ENCODE assay signal across 37 cellular contexts in the genomic region with DNA sequence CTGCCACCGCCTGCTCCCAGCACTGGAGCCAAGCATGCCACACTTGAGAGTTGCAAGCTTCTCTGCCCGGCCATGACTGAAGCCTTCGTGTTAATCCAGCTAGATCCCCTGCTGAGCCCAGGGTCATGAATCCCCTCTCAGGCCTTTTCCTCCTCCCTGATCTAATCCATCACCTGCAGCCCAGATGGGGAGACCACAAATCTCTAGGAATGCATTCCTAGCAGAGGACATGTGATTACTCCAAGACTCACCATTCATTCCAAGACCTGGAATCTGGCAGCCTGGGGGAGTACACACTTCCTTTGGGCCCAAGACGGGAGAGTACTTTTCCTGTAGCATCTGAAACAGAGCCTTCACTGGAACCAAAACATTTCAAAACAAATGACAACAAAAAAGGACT.
DNase-seq lines count a peak whose midpoint lies in the region; ATAC-seq, FAIRE-seq and TF ChIP-seq lines count a peak whose summit lies in the region.
"Had no signal": no experiment of that assay in that cellular context is flagged by ENCODE, and none has a peak within 500 bp of the region (broad histone marks: within the 10 kb centered on the region; RNA-seq: fewer than 3 reads in every experiment).

No MANE protein-coding gene starts in this region.

- no peak for TF ChIP-seq EP300 in SK-N-SH (IDR thresholded peaks at IDR 0.05; ENCODE audit: borderline replicate concordance in 1 of 2, low read depth in 1 of 2, low read length in 1 of 2)

- H3K4me3 ChIP-seq in SK-N-SH (ENCODE audit: low read depth in 2 of 2, low read length in 1 of 2): no peak overlapping the region
- no peak overlapping the region for H3K4me3 ChIP-seq in astrocyte (ENCODE audit: insufficient read depth, low read depth, low read length)
- H3K4me3 ChIP-seq in right lobe of liver: no peak overlapping the region
- H3K4me3 ChIP-seq in PC-9: no peak overlapping the region
- H3K4me3 ChIP-seq: cardiac muscle cell, coronary artery, K562, testis had no signal

- H3K9me3 ChIP-seq in SK-N-SH (no peaks in the 10 kb centered on the region), astrocyte (ENCODE audit: insufficient read depth, low read depth, low read length) (no peaks in the 10 kb centered on the region), right lobe of liver (no peaks in the 10 kb centered on the region), PC-9 (ENCODE audit: insufficient read depth, low read depth) (0 out of 2 replicates have a peak, but pooled peaks cover 4% of the 10 kb centered on the region)
- H3K9me3 ChIP-seq: testis had no signal

- no peaks in the 10 kb centered on the region for H3K27me3 Mint-ChIP-seq in astrocyte (ENCODE audit: low read depth, unreplicated experiment)
- H3K27me3 Mint-ChIP-seq: CD4-positive, alpha-beta T cell; naive B cell had no signal

- H3K27me3 ChIP-seq in SK-N-SH (ENCODE audit: insufficient read depth) (no peaks in the 10 kb centered on the region), astrocyte (ENCODE audit: insufficient read depth, low read length) (no peaks in the 10 kb centered on the region), right lobe of liver (no peaks in the 10 kb centered on the region), PC-9 (ENCODE audit: insufficient read depth, low read depth) (no peaks in the 10 kb centered on the region)
- H3K27me3 ChIP-seq: cardiac muscle cell, testis had no signal

- H4K20me1 ChIP-seq in SK-N-SH (ENCODE audit: insufficient read depth) (no peaks in the 10 kb centered on the region), astrocyte (ENCODE audit: insufficient read depth, low read length) (no peaks in the 10 kb centered on the region), PC-9 (ENCODE audit: insufficient read depth) (no peaks in the 10 kb centered on the region)

- H3F3A ChIP-seq in SK-N-SH (replicated peaks; ENCODE audit: insufficient read depth) (no peaks in the 10 kb centered on the region), PC-9 (ENCODE audit: insufficient read depth, low read depth) (no peaks in the 10 kb centered on the region)

- TF ChIP-seq RAD21 in SK-N-SH (IDR thresholded peaks at IDR 0.05; ENCODE audit: low read length): no peak

- no peak for DNase-seq in SK-N-SH
- peak; percentile 59 for DNase-seq in astrocyte (ENCODE audit: low read depth)
- peak; percentile 65 for DNase-seq in islet precursor cell
- peak; percentile 10 for DNase-seq in urothelium cell line (ENCODE audit: low spot score)
- no peak for DNase-seq in right lobe of liver
- no peak for DNase-seq in hippocampal formation (lab: John Stamatoyannopoulos, UW)
- DNase-seq in PC-9: no peak
- DNase-seq: 8988T; activated CD4-positive, alpha-beta T cell treated with anti-CD3 and anti-CD28 coated beads for 4 hours; AML-193; amygdala; CD4-positive, alpha-beta T cell; DMS79 treated with DMSO at 0.1 percent for 48 hours; effector memory CD4-positive, alpha-beta T cell; GOT3; head of caudate nucleus; HFFc6; kidney; left ventricle myocardium superior; midbrain; naive B cell; NCI-H1092 treated with DMSO at 0.1 percent for 48 hours; NCI-H187 treated with DMSO at 0.1 percent for 48 hours; NCI-H524 treated with DMSO at 0.1 percent for 48 hours; occipital lobe; PC-3; small intestine; stimulated activated naive CD4-positive, alpha-beta T cell; testis had no signal

- H3K4me1 Mint-ChIP-seq in astrocyte (ENCODE audit: low read depth, unreplicated experiment): peaks cover 22% of the 10 kb centered on the region
- H3K4me1 Mint-ChIP-seq: activated naive CD4-positive, alpha-beta T cell treated with anti-CD3 and anti-CD28 coated beads, Interleukin-2, amount 50 U/mL, for 24 hours; naive B cell had no signal

- no peak overlapping the region for H3K4me2 ChIP-seq in SK-N-SH
- no peak overlapping the region for H3K4me2 ChIP-seq in astrocyte (ENCODE audit: low read length)
- no peak overlapping the region for H3K4me2 ChIP-seq in PC-9

- no peaks in the 10 kb centered on the region for H3K36me3 Mint-ChIP-seq in astrocyte (ENCODE audit: low read depth, unreplicated experiment)
- H3K36me3 Mint-ChIP-seq: activated naive CD4-positive, alpha-beta T cell treated with anti-CD3 and anti-CD28 coated beads, Interleukin-2, amount 50 U/mL, for 24 hours; naive B cell had no signal

- no peaks in the 10 kb centered on the region for H3K79me2 ChIP-seq in SK-N-SH (ENCODE audit: insufficient read depth)
- H3K79me2 ChIP-seq in astrocyte (ENCODE audit: insufficient read depth, low read length): no peaks in the 10 kb centered on the region
- no peaks in the 10 kb centered on the region for H3K79me2 ChIP-seq in PC-9 (ENCODE audit: low read depth)

- no peak for TF ChIP-seq CTCF in SK-N-SH (IDR thresholded peaks at IDR 0.05)
- no peak for TF ChIP-seq CTCF in astrocyte (IDR thresholded peaks at IDR 0.05; ENCODE audit: insufficient read depth, low read depth, low read length)
- TF ChIP-seq CTCF in right lobe of liver (IDR thresholded peaks at IDR 0.05): no peak
- TF ChIP-seq CTCF in PC-9 (conservative IDR thresholded peaks at IDR 0.05): no peak

- H3K9me3 Mint-ChIP-seq in astrocyte (ENCODE audit: unreplicated experiment): peaks cover 3% of the 10 kb centered on the region
- H3K9me3 Mint-ChIP-seq: activated naive CD4-positive, alpha-beta T cell treated with anti-CD3 and anti-CD28 coated beads, Interleukin-2, amount 50 U/mL, for 24 hours; CD4-positive, alpha-beta T cell had no signal

- POLR2A ChIA-PET in SK-N-SH (lab: Yijun Ruan, JAX): no interaction called here
- POLR2A ChIA-PET in PC-9 (lab: Charles Lee; ENCODE audit: unreplicated experiment): no interaction called here

- H3K36me3 ChIP-seq in SK-N-SH (replicated peaks in 1 of 2; ENCODE audit: control insufficient read depth in 1 of 2, insufficient read depth in 2 of 2, low read length in 1 of 2) (no peaks in the 10 kb centered on the region), astrocyte (ENCODE audit: insufficient read depth, low read length) (no peaks in the 10 kb centered on the region), right lobe of liver (no peaks in the 10 kb centered on the region), PC-9 (ENCODE audit: low read depth) (no peaks in the 10 kb centered on the region)
- H3K36me3 ChIP-seq: cardiac muscle cell had no signal

- BruUV-seq in PC-9 (replicated peaks; lab: Mats Ljungman, UMichigan): no TSS peak

- CTCF ChIA-PET in SK-N-SH (lab: Yijun Ruan, JAX): interaction anchor here (1.1 kb wide), 1 partner anchor 16 kb away, joined by 3 read pairs; no protein-coding TSS in a partner anchor
- CTCF ChIA-PET in PC-9 (lab: Charles Lee): no interaction called here

- ATAC-seq in SK-N-SH treated with all-trans-retinoic acid at 6 μM for 48 hours (no peak), right lobe of liver (no peak)
- ATAC-seq: K562, left ventricle myocardium superior, PC-3, Right ventricle myocardium inferior had no signal

- H3K9ac ChIP-seq in SK-N-SH: no peak overlapping the region
- H3K9ac ChIP-seq in astrocyte (ENCODE audit: low read length): no peak overlapping the region

- FAIRE-seq in astrocyte (lab: Jason Lieb, UNC) (no peak), urothelium cell line (lab: Jason Lieb, UNC) (no peak)
- FAIRE-seq: GM18507, K562, kidney, small intestine had no signal

- H3K9me2 ChIP-seq in SK-N-SH (no peaks in the 10 kb centered on the region), PC-9 (ENCODE audit: insufficient read depth) (no peaks in the 10 kb centered on the region)

- H3K4me3 Mint-ChIP-seq in astrocyte (ENCODE audit: unreplicated experiment): no peak overlapping the region
- H3K4me3 Mint-ChIP-seq: activated naive CD4-positive, alpha-beta T cell treated with anti-CD3 and anti-CD28 coated beads, Interleukin-2, amount 50 U/mL, for 24 hours; CD4-positive, alpha-beta T cell; HFFc6; naive B cell had no signal

- WGBS in SK-N-SH (ENCODE audit: low lambda C conversion rate): 47% methylated on average over 4 of the region's 4 CpGs
- WGBS in right lobe of liver (ENCODE audit: insufficient coverage, low coverage, low lambda C conversion rate, missing lambda C conversion rate): 97% methylated on average over 3 of the region's 4 CpGs

- intact Hi-C loops in right lobe of liver (cut with DNase I) (no loop called here), PC-9 (cut with micrococcal nuclease; ENCODE audit: unreplicated experiment) (no loop called here)

- no peak for TF ChIP-seq POLR2A in right lobe of liver (IDR thresholded peaks at IDR 0.05)

- H3K4me1 ChIP-seq in SK-N-SH (ENCODE audit: control insufficient read depth in 1 of 2, insufficient read depth in 2 of 2, low read depth in 1 of 2, low read length in 1 of 2) (peaks cover 0 to 5% of the 10 kb centered on the region in 2 experiments; a peak in 1 of 4 replicates), astrocyte (ENCODE audit: insufficient read depth, low read length) (no peaks in the 10 kb centered on the region), right lobe of liver (no peaks in the 10 kb centered on the region), PC-9 (replicated peaks; ENCODE audit: insufficient read depth) (no peaks in the 10 kb centered on the region)
- H3K4me1 ChIP-seq: testis had no signal

- H3K27ac Mint-ChIP-seq in astrocyte (ENCODE audit: unreplicated experiment): peak overlapping the region; percentile 44
- H3K27ac Mint-ChIP-seq: activated naive CD4-positive, alpha-beta T cell treated with anti-CD3 and anti-CD28 coated beads, Interleukin-2, amount 50 U/mL, for 24 hours; CD4-positive, alpha-beta T cell; HFFc6 had no signal

- H2AFZ ChIP-seq in SK-N-SH (ENCODE audit: low read depth): no peak overlapping the region
- no peak overlapping the region for H2AFZ ChIP-seq in astrocyte (ENCODE audit: low read depth, low read length)
- no peak overlapping the region for H2AFZ ChIP-seq in PC-9

- no peak overlapping the region for H3K27ac ChIP-seq in SK-N-SH (ENCODE audit: low read depth in 2 of 2, low read length in 1 of 2)
- no peak overlapping the region for H3K27ac ChIP-seq in astrocyte (ENCODE audit: low read depth, low read length)
- no peak overlapping the region for H3K27ac ChIP-seq in right lobe of liver
- H3K27ac ChIP-seq in PC-9: no peak overlapping the region
- H3K27ac ChIP-seq: cardiac muscle cell, coronary artery, testis, VCaP had no signal

TF ChIP-seq in SK-N-SH, 30 proteins besides CTCF, POLR2A, EP300 and RAD21:
- TF ChIP-seq SMC3 (IDR thresholded peaks at IDR 0.05; ENCODE audit: low read depth, low read length): no peak
- TF ChIP-seq TCF12 (IDR thresholded peaks at IDR 0.05): peak; percentile 23; the same call in 1 of the 2 replicates
- no peak for TF ChIP-seq FOXJ3 (CRISPR knock-in tag; IDR thresholded peaks at IDR 0.05)
- no peak for TF ChIP-seq RXRA (IDR thresholded peaks at IDR 0.05; ENCODE audit: borderline replicate concordance, low read depth)
- TF ChIP-seq TAF1 (IDR thresholded peaks at IDR 0.05; ENCODE audit: borderline replicate concordance, low read depth, low read length): no peak

TF ChIP-seq in SK-N-SH treated with all-trans-retinoic acid at 6 μM for 48 hours, 23 proteins besides CTCF, POLR2A, EP300 and RAD21 (continues in another document):
- no peak for TF ChIP-seq ESRRG (CRISPR knock-in tag; IDR thresholded peaks at IDR 0.05)
- TF ChIP-seq TCF4 (CRISPR knock-in tag; IDR thresholded peaks at IDR 0.05; ENCODE audit: borderline replicate concordance): no peak
- no peak for TF ChIP-seq ZFP3 (CRISPR knock-in tag; IDR thresholded peaks at IDR 0.05)
- TF ChIP-seq BACH2 (CRISPR knock-in tag; IDR thresholded peaks at IDR 0.05; ENCODE audit: borderline replicate concordance): no peak
- TF ChIP-seq OSR1 (CRISPR knock-in tag; IDR thresholded peaks at IDR 0.05): no peak

Comparison
In these comparisons a context has a peak if more than half of its experiments do, and no peak if none do; other contexts are left out.
1. DNase-seq: peak in astrocyte (single experiment), islet precursor cell (single experiment) and urothelium cell line (single experiment); none in SK-N-SH (single experiment), right lobe of liver (0 of 3), hippocampal formation (0 of 2) and PC-9 (0 of 2).